In the genomic region with DNA sequence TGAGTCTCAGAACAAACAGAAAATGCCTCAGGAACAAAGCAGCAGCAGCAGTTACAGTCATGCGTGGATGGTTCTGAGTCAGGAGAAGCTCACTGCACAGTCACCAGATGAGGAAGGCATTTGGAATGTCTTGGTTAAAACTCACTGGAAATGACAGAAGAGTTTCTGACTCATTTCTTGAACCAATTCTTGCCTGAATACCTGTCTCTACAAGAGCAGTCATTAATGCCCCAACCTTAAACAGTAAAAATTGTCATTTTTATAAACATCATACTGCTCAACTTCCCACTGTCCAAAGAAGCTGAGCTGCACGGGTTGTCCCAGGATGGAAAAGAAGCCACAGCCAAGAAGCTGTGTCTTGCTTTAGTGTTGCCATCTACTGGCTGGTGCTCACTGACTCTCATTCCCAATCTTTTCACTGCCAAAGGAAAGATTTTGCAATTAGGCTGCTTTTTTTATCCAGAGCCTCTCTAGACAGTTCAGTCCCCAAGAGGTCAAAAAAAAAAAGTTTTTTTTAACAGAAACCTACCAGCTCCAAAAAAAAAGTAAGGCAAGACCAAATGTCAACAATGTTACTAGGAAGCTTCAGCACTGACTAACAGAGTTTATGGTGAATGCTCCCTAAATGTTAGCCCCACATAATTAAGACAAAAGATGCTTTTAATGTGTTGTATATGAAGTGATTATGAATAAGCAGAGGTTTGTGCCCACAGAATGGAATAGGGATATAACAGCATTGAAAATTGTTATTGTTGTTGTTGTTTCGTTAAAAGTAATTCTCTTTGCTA, we compare ENCODE assay signal across 8 cellular contexts. TPM values are rescaled to one million over a fixed set of nuclear protein-coding genes. Genes with fewer than 3 reads are reported as not detected.
DNase-seq lines count a peak whose midpoint lies in the region; ATAC-seq and TF ChIP-seq lines count a peak whose summit lies in the region.

No MANE protein-coding gene starts in this region.

- H3K9me3 ChIP-seq in DND-41 (ENCODE audit: insufficient read depth, low read length, severe bottlenecking) = no peaks in the 10 kb centered on the region
- H3K9me3 ChIP-seq in Karpas-422 (ENCODE audit: low read length) = no peaks in the 10 kb centered on the region

- H3K9ac ChIP-seq in DND-41 (ENCODE audit: low read depth, low read length) (no peak overlapping the region), Karpas-422 (ENCODE audit: low read length) (no peak overlapping the region)

- ATAC-seq in DND-41 (ENCODE audit: insufficient read depth, low read depth) (0 out of 3 replicates have a peak, but pooled peaks have one; percentile 45), Right ventricle myocardium superior (ENCODE audit: poor library complexity) (peak; percentile 95)
- ATAC-seq in activated CD4-positive, CD25-positive, alpha-beta regulatory T cell treated with anti-CD3 and anti-CD28 coated beads, Interleukin-2, amount 50 U/mL, for 24 hours = no peak

- no peak overlapping the region for H3K4me3 ChIP-seq in DND-41 (ENCODE audit: low read depth in 1 of 2, low read length in 2 of 2)
- no peak overlapping the region for H3K4me3 ChIP-seq in Karpas-422 (ENCODE audit: low read length)

- H4K20me1 ChIP-seq in DND-41 (ENCODE audit: insufficient read depth, low read length) (no peaks in the 10 kb centered on the region), Karpas-422 (ENCODE audit: insufficient read depth, low read depth, low read length) (no peaks in the 10 kb centered on the region)

- H3K9me2 ChIP-seq in Karpas-422 (replicated peaks; ENCODE audit: insufficient read depth, low read length) = no peaks in the 10 kb centered on the region

- H2AFZ ChIP-seq in DND-41 (ENCODE audit: low read depth, low read length) (no peak overlapping the region), Karpas-422 (ENCODE audit: low read length) (no peak overlapping the region)

- intact Hi-C loops in Right ventricle myocardium superior (cut with DNase I) = loop anchor here (5.0 kb wide), 2 partner anchors 76 to 339 kb away; partner anchors contain the start of gene SRGAP1

- H3K36me3 ChIP-seq in DND-41 (ENCODE audit: insufficient read depth, low read length) (no peaks in the 10 kb centered on the region), Karpas-422 (ENCODE audit: insufficient read depth, low read length) (no peaks in the 10 kb centered on the region)

- H3K27ac ChIP-seq in DND-41 (ENCODE audit: low read length) (no peak overlapping the region), Karpas-422 (ENCODE audit: low read length) (no peak overlapping the region), VCaP (no peak overlapping the region)

- no peaks in the 10 kb centered on the region for H3K79me2 ChIP-seq in DND-41 (ENCODE audit: insufficient read depth, low read length)
- no peaks in the 10 kb centered on the region for H3K79me2 ChIP-seq in Karpas-422 (ENCODE audit: low read length)

- TF ChIP-seq CTCF in DND-41 (IDR thresholded peaks at IDR 0.05; ENCODE audit: borderline replicate concordance, extremely low read depth, low read length, poor library complexity, severe bottlenecking) (peak; percentile 41), VCaP (conservative IDR thresholded peaks at IDR 0.05) (peak; percentile 91)

- H3K27me3 ChIP-seq in DND-41 (ENCODE audit: insufficient read depth, low read length, poor library complexity) = no peaks in the 10 kb centered on the region
- H3K27me3 ChIP-seq in Karpas-422 (ENCODE audit: low read length) = no peaks in the 10 kb centered on the region

- no peaks in the 10 kb centered on the region for H3K4me1 ChIP-seq in DND-41 (ENCODE audit: insufficient read depth, low read length)
- no peaks in the 10 kb centered on the region for H3K4me1 ChIP-seq in Karpas-422 (ENCODE audit: low read length)

- DNase-seq in DND-41 = no peak
- peak; percentile 33 for DNase-seq in Karpas-422
- DNase-seq in Right ventricle myocardium superior = no peak
- DNase-seq in renal cortical epithelial cell (ENCODE audit: low read depth) = peak; percentile 100
- DNase-seq in RPMI8226 = no peak
- no peak for DNase-seq in activated CD4-positive, alpha-beta T cell treated with anti-CD3 and anti-CD28 coated beads for 1 hour

- no peak overlapping the region for H3K4me2 ChIP-seq in DND-41 (ENCODE audit: insufficient read depth, low read length)
- H3K4me2 ChIP-seq in Karpas-422 (ENCODE audit: low read depth, low read length, poor library complexity, severe bottlenecking) = no peak overlapping the region

RNA-seq across cellular contexts. Expression of gene KICS2, which starts 40.4 kb away (rescaled TPM):
- 13.0 and 30.7 TPM in 2 replicates for total RNA-seq in Karpas-422 (2014; rRNA removed; shearing (Covaris generic); ENCODE audit: low replicate concordance)
- total RNA-seq in Right ventricle myocardium superior (3.1 TPM), renal cortical epithelial cell (6.6 and 7.1 TPM in 2 replicates)

Comparison
In these comparisons a context has a peak if more than half of its experiments do, and no peak if none do; other contexts are left out.
1. ATAC-seq: peak in DND-41 (single experiment) and Right ventricle myocardium superior (single experiment); none in activated CD4-positive, CD25-positive, alpha-beta regulatory T cell treated with anti-CD3 and anti-CD28 coated beads, Interleukin-2, amount 50 U/mL, for 24 hours (0 of 2).
2. DNase-seq: peak in Karpas-422 (single experiment) and renal cortical epithelial cell (single experiment); none in DND-41 (single experiment), Right ventricle myocardium superior (single experiment), RPMI8226 (single experiment) and activated CD4-positive, alpha-beta T cell treated with anti-CD3 and anti-CD28 coated beads for 1 hour (single experiment).